Comparison of ENCODE assay signal across 8 cellular contexts in the genomic region with DNA sequence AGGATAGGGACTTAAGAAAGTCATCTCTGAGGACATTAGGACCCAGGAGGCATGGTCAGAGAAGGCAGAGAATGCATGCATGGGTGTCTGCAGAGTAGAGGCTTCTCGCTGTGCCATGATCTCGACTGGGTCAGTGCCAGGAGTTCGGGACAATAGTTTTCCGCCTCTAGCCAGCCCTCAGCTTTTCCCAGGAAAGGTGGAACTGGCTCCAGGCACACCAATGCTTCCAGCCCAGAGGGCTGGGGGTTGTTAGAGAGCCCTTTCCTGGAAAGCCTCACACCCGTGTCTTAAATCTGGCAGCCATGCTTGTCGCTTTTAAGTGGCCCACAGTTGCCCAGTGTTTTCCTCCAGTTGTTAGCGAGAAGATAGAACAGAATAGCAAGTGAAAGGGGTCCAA.
DNase-seq lines count a peak whose midpoint lies in the region; ATAC-seq and TF ChIP-seq lines count a peak whose summit lies in the region.

No MANE protein-coding gene starts in this region.

- intact Hi-C loops in prostate gland (cut with DNase I) = no loop called here

- ATAC-seq in GM18511 (IDR thresholded peaks at IDR 0.05; ENCODE audit: unreplicated experiment) (peak; percentile 36), HG02981 (IDR thresholded peaks at IDR 0.05; ENCODE audit: unreplicated experiment) (peak; percentile 29)

- H3K27me3 ChIP-seq in prostate gland (replicated peaks; ENCODE audit: insufficient read depth) = no peaks in the 10 kb centered on the region

- H3K36me3 ChIP-seq in prostate gland = no peaks in the 10 kb centered on the region

- WGBS in prostate gland = 84% methylated on average over 7 of the region's 7 CpGs

- TF ChIP-seq CTCF in AG10803 (conservative IDR thresholded peaks at IDR 0.05; ENCODE audit: low read length) (no peak), coronary artery (IDR thresholded peaks at IDR 0.05) (no peak), prostate gland (IDR thresholded peaks at IDR 0.05) (no peak)

- no peaks in the 10 kb centered on the region for H3K4me1 ChIP-seq in prostate gland (replicated peaks)

- no peak for DNase-seq in AG10803 (ENCODE audit: low read depth)
- peak; percentile 82 for DNase-seq in NCI-H748 treated with DMSO at 0.1 percent for 48 hours (lab: John Stamatoyannopoulos, UW)
- no peak for DNase-seq in coronary artery (ENCODE audit: low spot score)
- no peak for DNase-seq in prostate gland (ENCODE audit: low spot score)
- DNase-seq in 8988T = no peak
- DNase-seq in EL = no peak

- no peaks in the 10 kb centered on the region for H3K9me3 ChIP-seq in prostate gland

- TF ChIP-seq POLR2A in prostate gland (IDR thresholded peaks at IDR 0.05) = no peak

- peak overlapping the region; percentile 44 for H3K4me3 ChIP-seq in AG10803 (ENCODE audit: low read length)
- peak overlapping the region; percentile 64 for H3K4me3 ChIP-seq in coronary artery
- peak overlapping the region; percentile 10 to 15 for H3K4me3 ChIP-seq in prostate gland

- H3K27ac ChIP-seq in coronary artery (peak overlapping the region in 1 of 2 donors; percentile 51), prostate gland (peak overlapping the region in 1 of 2 donors; percentile 27)

Comparison
In these comparisons a context has a peak if more than half of its experiments do, and no peak if none do; other contexts are left out.
1. H3K4me3 ChIP-seq: peak in every context shown above with its lines; median percentile 64 in coronary artery; 44 in AG10803; 12 in prostate gland.